Comparison of ENCODE assay signal across 1 cellular context in genomic region chr20:32237419-32237818, GRCh38.
TF ChIP-seq lines count a peak whose summit lies in the region.

No MANE protein-coding gene starts in this region.

TF ChIP-seq in HepG2, 621 proteins besides CTCF, POLR2A, EP300 and RAD21:
- TF ChIP-seq FOXC1 (CRISPR knock-in tag; IDR thresholded peaks at IDR 0.05; ENCODE audit: borderline replicate concordance) (0 out of 2 replicates have a peak, but pooled peaks have one; percentile 40), ZNF225 (CRISPR knock-in tag; IDR thresholded peaks at IDR 0.05) (0 out of 2 replicates have a peak, but pooled peaks have one; percentile 37), RBM22 (optimal IDR thresholded peaks at IDR 0.05; ENCODE audit: low read length) (peak; percentile 82), ZMYM3 (CRISPR knock-in tag; IDR thresholded peaks at IDR 0.05) (peak; percentile 85), ZNF772 (CRISPR knock-in tag; IDR thresholded peaks at IDR 0.05) (no peak), LCORL (IDR thresholded peaks at IDR 0.05) (no peak), LCORL (CRISPR knock-in tag; IDR thresholded peaks at IDR 0.05) (peak; percentile 46; the same call in 1 of the 2 replicates), ZNF230 (CRISPR knock-in tag; IDR thresholded peaks at IDR 0.05) (0 out of 2 replicates have a peak, but pooled peaks have one; percentile 35), ZNF672 (CRISPR knock-in tag; IDR thresholded peaks at IDR 0.05) (no peak), ZNF276 (CRISPR knock-in tag; IDR thresholded peaks at IDR 0.05; ENCODE audit: low read depth) (0 out of 2 replicates have a peak, but pooled peaks have one; percentile 26), TEAD2 (CRISPR knock-in tag; IDR thresholded peaks at IDR 0.05) (no peak), ZNF18 (CRISPR knock-in tag; IDR thresholded peaks at IDR 0.05; ENCODE audit: insufficient replicate concordance) (no peak), FOXO4 (CRISPR knock-in tag; conservative IDR thresholded peaks at IDR 0.05) (0 out of 2 replicates have a peak, but pooled peaks have one; percentile 34), POLR2G (IDR thresholded peaks at IDR 0.05; ENCODE audit: low read depth, low read length) (peak; percentile 41; the same call in 1 of the 2 replicates), ZNF280B (CRISPR knock-in tag; IDR thresholded peaks at IDR 0.05; ENCODE audit: borderline replicate concordance) (peak; percentile 70), ZNF333 (CRISPR knock-in tag; IDR thresholded peaks at IDR 0.05; ENCODE audit: borderline replicate concordance) (no peak)
